Comparison of ENCODE assay signal across 20 cellular contexts in genomic region chr5:154589511-154589910, GRCh38.
DNase-seq lines count a peak whose midpoint lies in the region; ATAC-seq and TF ChIP-seq lines count a peak whose summit lies in the region.
"Had no signal": no experiment of that assay in that cellular context is flagged by ENCODE, and none has a peak within 500 bp of the region (broad histone marks: within the 10 kb centered on the region; RNA-seq: fewer than 3 reads in every experiment).

No MANE protein-coding gene starts in this region.

- intact Hi-C loops in left lung (cut with DNase I) (no loop called here), upper lobe of right lung (cut with DNase I) (no loop called here), cardiac septum (cut with DNase I) (no loop called here)

- peak overlapping the region; percentile 92 for H2BK12ac ChIP-seq in trophoblast cell (ENCODE audit: low read length)

- H2AFZ ChIP-seq in trophoblast cell (ENCODE audit: insufficient read depth, low read length, poor library complexity) (no peak overlapping the region), GM23338 (no peak overlapping the region)
- H2AFZ ChIP-seq: GM23248 had no signal

- peak overlapping the region; percentile 17 for H2BK120ac ChIP-seq in trophoblast cell (ENCODE audit: insufficient read depth, low read length, poor library complexity)

- H3K4me3 ChIP-seq in left lung (no peak overlapping the region), trophoblast cell (ENCODE audit: low read depth, low read length) (no peak overlapping the region), upper lobe of right lung (no peak overlapping the region), GM23338 (no peak overlapping the region)
- H3K4me3 ChIP-seq: BLaER1, GM12878, GM23248 had no signal

- peak overlapping the region; percentile 57 for H3K14ac ChIP-seq in trophoblast cell (ENCODE audit: low read length)

- no peak overlapping the region for H4K8ac ChIP-seq in trophoblast cell (ENCODE audit: low read depth, low read length)

- H3K36me3 Mint-ChIP-seq in GM23338 (ENCODE audit: low read depth) = no peaks in the 10 kb centered on the region
- H3K36me3 Mint-ChIP-seq: CD4-positive, CD25-positive, alpha-beta regulatory T cell; CD8-positive, alpha-beta T cell had no signal

- H3K27ac ChIP-seq in left lung (peak overlapping the region; percentile 54 to 63), trophoblast cell (ENCODE audit: low read depth, low read length) (no peak overlapping the region), upper lobe of right lung (peak overlapping the region; percentile 55), GM23338 (ENCODE audit: low read depth) (no peak overlapping the region)
- H3K27ac ChIP-seq: BLaER1, C4-2B, GM23248 had no signal

- no peaks in the 10 kb centered on the region for H3K9me3 Mint-ChIP-seq in GM23338
- H3K9me3 Mint-ChIP-seq: CD8-positive, alpha-beta T cell; H9; HFFc6 had no signal

- WGBS in trophoblast cell (ENCODE audit: extremely low coverage, insufficient coverage, insufficient read length) = no CpG with 5 or more reads among the region's 4 CpGs

- H4K91ac ChIP-seq in trophoblast cell (ENCODE audit: low read depth, low read length) = peak overlapping the region; percentile 77

- H3K4me3 Mint-ChIP-seq in GM23338 = no peak overlapping the region
- H3K4me3 Mint-ChIP-seq: B cell; CD4-positive, CD25-positive, alpha-beta regulatory T cell; CD8-positive, alpha-beta T cell; H9; HFFc6 had no signal

- H3K9ac ChIP-seq in trophoblast cell (ENCODE audit: low read length) = no peak overlapping the region
- H3K9ac ChIP-seq: BLaER1, GM23248 had no signal

- no peak overlapping the region for H3K23ac ChIP-seq in trophoblast cell (ENCODE audit: low read length)

- peaks cover 2% of the 10 kb centered on the region for H3K27me3 Mint-ChIP-seq in GM23338 (ENCODE audit: insufficient read depth, low read depth, poor library complexity)

- peaks cover 0 to 7% of the 10 kb centered on the region in 2 donors for H3K4me1 ChIP-seq in left lung
- H3K4me1 ChIP-seq in trophoblast cell (ENCODE audit: control insufficient read depth in 1 of 2, insufficient read depth in 2 of 2, low read length in 2 of 2) = peaks cover 11 to 12% of the 10 kb centered on the region in 2 experiments
- H3K4me1 ChIP-seq in upper lobe of right lung = peaks cover 5% of the 10 kb centered on the region
- no peaks in the 10 kb centered on the region for H3K4me1 ChIP-seq in GM23338 (ENCODE audit: insufficient read depth)
- H3K4me1 ChIP-seq: BLaER1 had no signal

- no peaks in the 10 kb centered on the region; the same call in 1 of the 2 replicates for H4K20me1 ChIP-seq in GM23338 (replicated peaks; ENCODE audit: insufficient read depth)
- H4K20me1 ChIP-seq: BLaER1 had no signal

- H3K79me1 ChIP-seq in trophoblast cell (ENCODE audit: low read length) = peaks cover 22% of the 10 kb centered on the region

- no peaks in the 10 kb centered on the region for H3K4me1 Mint-ChIP-seq in GM23338
- H3K4me1 Mint-ChIP-seq: B cell; CD4-positive, CD25-positive, alpha-beta regulatory T cell; H9 had no signal

- H3F3A ChIP-seq in GM23338 (replicated peaks; ENCODE audit: low read depth) = no peaks in the 10 kb centered on the region

- H3K4me2 ChIP-seq in trophoblast cell (ENCODE audit: low read length) (no peak overlapping the region), GM23338 (no peak overlapping the region)
- H3K4me2 ChIP-seq: BLaER1 had no signal

- H3K18ac ChIP-seq in trophoblast cell (ENCODE audit: low read length) = no peak overlapping the region

- peak overlapping the region; percentile 76 for H2AK5ac ChIP-seq in trophoblast cell (ENCODE audit: low read length)

- H3K36me3 ChIP-seq in left lung (no peaks in the 10 kb centered on the region), trophoblast cell (ENCODE audit: control insufficient read depth in 1 of 2, insufficient read depth in 2 of 2, low read length in 2 of 2) (no peaks in the 10 kb centered on the region), upper lobe of right lung (no peaks in the 10 kb centered on the region), GM23338 (ENCODE audit: insufficient read depth) (no peaks in the 10 kb centered on the region)
- H3K36me3 ChIP-seq: BLaER1 had no signal

- H4K12ac ChIP-seq in trophoblast cell (ENCODE audit: low read depth, low read length) = no peak overlapping the region

- no peak overlapping the region for H2BK5ac ChIP-seq in trophoblast cell (ENCODE audit: low read depth, low read length, poor library complexity)

- H3K27me3 ChIP-seq in left lung (peaks cover 0 to 6% of the 10 kb centered on the region in 2 donors), trophoblast cell (ENCODE audit: insufficient read depth, low read length) (no peaks in the 10 kb centered on the region), upper lobe of right lung (no peaks in the 10 kb centered on the region), GM23338 (ENCODE audit: insufficient read depth) (no peaks in the 10 kb centered on the region)
- H3K27me3 ChIP-seq: BLaER1 had no signal

- no peak for TF ChIP-seq CTCF in left lung (IDR thresholded peaks at IDR 0.05)
- TF ChIP-seq CTCF in upper lobe of right lung (IDR thresholded peaks at IDR 0.05) = no peak
- no peak for TF ChIP-seq CTCF in GM23338 (conservative IDR thresholded peaks at IDR 0.05; ENCODE audit: low read depth in 2 of 2)

- H3K9me2 ChIP-seq in GM23338 (ENCODE audit: insufficient read depth) = no peaks in the 10 kb centered on the region

- H3K79me2 ChIP-seq in trophoblast cell (ENCODE audit: control insufficient read depth, insufficient read depth, low read length, poor library complexity) (peaks cover 2% of the 10 kb centered on the region), GM23338 (replicated peaks; ENCODE audit: insufficient read depth) (no peaks in the 10 kb centered on the region)

- H3K4ac ChIP-seq in trophoblast cell (ENCODE audit: low read depth, low read length) = no peak overlapping the region

- peak; percentile 2 for ATAC-seq in left lung
- ATAC-seq in upper lobe of right lung = no peak
- no peak for ATAC-seq in GM23338
- ATAC-seq: CD8-positive, alpha-beta T cell; GM12878; HCT116 had no signal

- no peaks in the 10 kb centered on the region for H3K9me3 ChIP-seq in left lung
- H3K9me3 ChIP-seq in trophoblast cell (ENCODE audit: insufficient read depth, low read depth, low read length) = no peaks in the 10 kb centered on the region
- no peaks in the 10 kb centered on the region for H3K9me3 ChIP-seq in upper lobe of right lung
- H3K9me3 ChIP-seq: BLaER1, Caco-2 had no signal

- DNase-seq in left lung (no peak), trophoblast cell (no peak), upper lobe of right lung (no peak), cardiac septum (ENCODE audit: low spot score) (no peak), AML-193 (lab: John Stamatoyannopoulos, UW) (no peak), GM23338 (ENCODE audit: low spot score) (no peak)
- DNase-seq: Caco-2; CD4-positive, CD25-positive, alpha-beta regulatory T cell; CD8-positive, alpha-beta T cell; DMS 273 treated with DMSO at 0.1 percent for 48 hours; EL; GDM1; GM23248; H9; HFFc6 had no signal

- no peak overlapping the region for H3K27ac Mint-ChIP-seq in GM23338
- H3K27ac Mint-ChIP-seq: B cell; CD4-positive, CD25-positive, alpha-beta regulatory T cell; CD8-positive, alpha-beta T cell; H9; HFFc6 had no signal

TF ChIP-seq in GM23338, 12 proteins besides CTCF, POLR2A, EP300 and RAD21 (continues in another document):
- no peak for TF ChIP-seq JUNB (IDR thresholded peaks at IDR 0.05; ENCODE audit: unreplicated experiment)

Comparison
In these comparisons a context has a peak if more than half of its experiments do, and no peak if none do; other contexts are left out.
1. H3K27ac ChIP-seq: peak in left lung (2 of 2) and upper lobe of right lung (single experiment); none in trophoblast cell (single experiment) and GM23338 (single experiment).